23 cellular contexts compared by ENCODE assay signal in genomic region chr7:157528785-157529341, GRCh38.
A peak's percentile ranks its signal among the peaks of the same experiment; 100 is the strongest.
DNase-seq lines count a peak whose midpoint lies in the region; ATAC-seq and TF ChIP-seq lines count a peak whose summit lies in the region.
"Had no signal": no experiment of that assay in that cellular context is flagged by ENCODE, and none has a peak within 500 bp of the region (broad histone marks: within the 10 kb centered on the region; RNA-seq: fewer than 3 reads in every experiment).

No MANE protein-coding gene starts in this region.

- DNase-seq in Right ventricle myocardium superior = peak; percentile 13
- no peak for DNase-seq in right atrium auricular region (ENCODE audit: low spot score)
- peak; percentile 7 for DNase-seq in activated B cell treated with CpG ODN at 0.5 μM for 24 hours
- DNase-seq in neuronal stem cell (ENCODE audit: low spot score) = no peak
- DNase-seq in upper lobe of right lung = peak; percentile 57
- no peak for DNase-seq in HCEC 1CT
- no peak for DNase-seq in RPMI8226
- DNase-seq: activated CD4-positive, alpha-beta T cell treated with anti-CD3 and anti-CD28 coated beads, Interleukin-2, amount 10 ng/mL, durations not matched to agents 24 days and 14 days; activated naive CD4-positive, alpha-beta T cell treated with anti-CD3 and anti-CD28 coated beads, Interleukin-2, amount 50 U/mL, for 16 hours; Calu3; caudate nucleus; H7; NCI-H1048; NCI-H187; NCI-H2171 treated with DMSO at 0.1 percent for 48 hours; NCI-H526 treated with DMSO at 0.1 percent for 48 hours; SK-N-SH; small intestine; T-helper 2 cell had no signal

- peak overlapping the region; percentile 70 for H3K4ac ChIP-seq in neuronal stem cell (ENCODE audit: low read length)

- H2BK5ac ChIP-seq in neuronal stem cell (ENCODE audit: low read length) = no peak overlapping the region

- POLR2A ChIA-PET in activated B cell treated with CpG ODN at 0.5 μM for 24 hours (lab: Charles Lee) = no interaction called here

- CTCF ChIA-PET in activated B cell treated with CpG ODN at 0.5 μM for 24 hours (lab: Charles Lee) = no interaction called here

- peak overlapping the region; percentile 66 for H2BK120ac ChIP-seq in neuronal stem cell (ENCODE audit: low read depth, low read length)

- no peaks in the 10 kb centered on the region for H3K36me3 Mint-ChIP-seq in activated B cell treated with CpG ODN at 0.5 μM for 24 hours (ENCODE audit: low read depth)

- H3K4me1 ChIP-seq in right atrium auricular region (no peaks in the 10 kb centered on the region), neuronal stem cell (ENCODE audit: control insufficient read depth in 2 of 2, insufficient read depth in 1 of 2, low read depth in 1 of 2, low read length in 2 of 2) (peaks cover 0 to 10% of the 10 kb centered on the region in 2 donors), upper lobe of right lung (no peaks in the 10 kb centered on the region)

- no peak overlapping the region for H4K8ac ChIP-seq in neuronal stem cell (ENCODE audit: low read depth, low read length)

- H2AFZ ChIP-seq in neuronal stem cell (ENCODE audit: low read length) = no peak overlapping the region
- H2AFZ ChIP-seq: neural progenitor cell had no signal

- no peak overlapping the region for H3K4me3 ChIP-seq in right atrium auricular region
- no peak overlapping the region for H3K4me3 ChIP-seq in neuronal stem cell (ENCODE audit: low read length in 2 of 2)
- H3K4me3 ChIP-seq in upper lobe of right lung = no peak overlapping the region
- H3K4me3 ChIP-seq: GM12878, neural progenitor cell had no signal

- H3K4me2 ChIP-seq in neuronal stem cell (ENCODE audit: insufficient read depth, low read length, poor library complexity, severe bottlenecking) = no peak overlapping the region
- H3K4me2 ChIP-seq: KMS-11, neural progenitor cell, SK-N-SH had no signal

- TF ChIP-seq CTCF in right atrium auricular region (IDR thresholded peaks at IDR 0.05) (no peak), activated B cell treated with CpG ODN at 0.5 μM for 24 hours (IDR thresholded peaks at IDR 0.05) (no peak), upper lobe of right lung (IDR thresholded peaks at IDR 0.05) (no peak)

- H3K4me1 Mint-ChIP-seq in activated B cell treated with CpG ODN at 0.5 μM for 24 hours = no peaks in the 10 kb centered on the region

- no peak overlapping the region for H4K91ac ChIP-seq in neuronal stem cell (ENCODE audit: low read depth, low read length, poor library complexity)

- H3K9me3 Mint-ChIP-seq in activated B cell treated with CpG ODN at 0.5 μM for 24 hours = peaks cover 22% of the 10 kb centered on the region

- H3K9me3 ChIP-seq in right atrium auricular region (peaks cover 0 to 18% of the 10 kb centered on the region in 2 donors), neuronal stem cell (replicated peaks in 1 of 2; ENCODE audit: control insufficient read depth in 2 of 2, insufficient read depth in 1 of 2, low read depth in 1 of 2, low read length in 2 of 2) (peaks cover 7 to 24% of the 10 kb centered on the region in 2 donors), upper lobe of right lung (no peaks in the 10 kb centered on the region)

- peak overlapping the region; percentile 29 for H3K23ac ChIP-seq in neuronal stem cell (ENCODE audit: low read depth, low read length, poor library complexity)

- H3K27ac Mint-ChIP-seq in activated B cell treated with CpG ODN at 0.5 μM for 24 hours = no peak overlapping the region
- H3K27ac Mint-ChIP-seq: activated CD4-positive, alpha-beta T cell treated with anti-CD3 and anti-CD28 coated beads, Interleukin-2, amount 10 ng/mL, durations not matched to agents 24 days and 14 days; neural progenitor cell had no signal

- no CpG with 5 or more reads among the region's 19 CpGs for WGBS in neuronal stem cell (ENCODE audit: extremely low coverage in 2 of 2, insufficient read length in 2 of 2, insufficient replicate concordance in 1 of 2), 2 donors

- H3K14ac ChIP-seq in neuronal stem cell (ENCODE audit: low read length) = no peak overlapping the region

- intact Hi-C loops in Right ventricle myocardium superior (cut with DNase I) = no loop called here
- intact Hi-C loops in activated B cell treated with CpG ODN at 0.5 μM for 24 hours (cut with micrococcal nuclease) = no loop called here
- intact Hi-C loops in upper lobe of right lung (cut with DNase I) = no loop called here

- no peak overlapping the region for H2BK15ac ChIP-seq in neuronal stem cell (ENCODE audit: low read length)

- no peaks in the 10 kb centered on the region for H3K27me3 Mint-ChIP-seq in activated B cell treated with CpG ODN at 0.5 μM for 24 hours

- no peaks in the 10 kb centered on the region for H3K79me1 ChIP-seq in neuronal stem cell (ENCODE audit: low read depth, low read length)

- peak overlapping the region; percentile 80 for H3K18ac ChIP-seq in neuronal stem cell (ENCODE audit: low read length)

- H3K27ac ChIP-seq in right atrium auricular region (no peak overlapping the region), neuronal stem cell (replicated peaks; ENCODE audit: low read length) (no peak overlapping the region), upper lobe of right lung (no peak overlapping the region)
- H3K27ac ChIP-seq: C4-2B, KMS-11, neural progenitor cell had no signal

- H2AK5ac ChIP-seq in neuronal stem cell (ENCODE audit: low read depth, low read length) = peak overlapping the region; percentile 62

- ATAC-seq in Right ventricle myocardium superior (ENCODE audit: poor library complexity) = no peak
- no peak for ATAC-seq in activated B cell treated with CpG ODN at 0.5 μM for 24 hours (ENCODE audit: low read depth)
- no peak for ATAC-seq in upper lobe of right lung
- ATAC-seq: GM12878 had no signal

- H3K36me3 ChIP-seq in right atrium auricular region (no peaks in the 10 kb centered on the region), neuronal stem cell (replicated peaks in 1 of 2; ENCODE audit: control insufficient read depth in 2 of 2, insufficient read depth in 2 of 2, low read length in 2 of 2) (no peaks in the 10 kb centered on the region), upper lobe of right lung (no peaks in the 10 kb centered on the region)
- H3K36me3 ChIP-seq: neural progenitor cell had no signal

- peak overlapping the region; percentile 30 for H3K9ac ChIP-seq in neuronal stem cell (ENCODE audit: low read depth, low read length, poor library complexity)
- H3K9ac ChIP-seq: KMS-11, neural progenitor cell, SK-N-SH had no signal

- no peak overlapping the region for H2BK12ac ChIP-seq in neuronal stem cell (ENCODE audit: low read length)

- H3K4me3 Mint-ChIP-seq in activated B cell treated with CpG ODN at 0.5 μM for 24 hours = no peak overlapping the region
- H3K4me3 Mint-ChIP-seq: activated CD4-positive, alpha-beta T cell treated with anti-CD3 and anti-CD28 coated beads, Interleukin-2, amount 10 ng/mL, durations not matched to agents 24 days and 14 days; neural progenitor cell had no signal

- H3K27me3 ChIP-seq in right atrium auricular region = no peaks in the 10 kb centered on the region
- H3K27me3 ChIP-seq in neuronal stem cell (ENCODE audit: control insufficient read depth in 3 of 3, insufficient read depth in 3 of 3, low read depth in 1 of 3, low read length in 3 of 3) = no peaks in the 10 kb centered on the region
- H3K27me3 ChIP-seq in upper lobe of right lung = no peaks in the 10 kb centered on the region
- H3K27me3 ChIP-seq: neural progenitor cell had no signal

Comparison
In these comparisons a context has a peak if more than half of its experiments do, and no peak if none do; other contexts are left out.
1. DNase-seq: peak in Right ventricle myocardium superior (single experiment), activated B cell treated with CpG ODN at 0.5 μM for 24 hours (single experiment) and upper lobe of right lung (single experiment); none in right atrium auricular region (single experiment), neuronal stem cell (single experiment), HCEC 1CT (single experiment) and RPMI8226 (single experiment).